In genomic region chr5:139877129-139877597, GRCh38 we compare ENCODE assay signal across 22 cellular contexts.
DNase-seq lines count a peak whose midpoint lies in the region; ATAC-seq, FAIRE-seq and TF ChIP-seq lines count a peak whose summit lies in the region.
"Had no signal": no experiment of that assay in that cellular context is flagged by ENCODE, and none has a peak within 500 bp of the region (broad histone marks: within the 10 kb centered on the region; RNA-seq: fewer than 3 reads in every experiment).

No MANE protein-coding gene starts in this region.

- H3K27ac ChIP-seq in HCT116 (ENCODE audit: low read depth, low read length): peak overlapping the region; percentile 58
- H3K27ac ChIP-seq in keratinocyte (ENCODE audit: control insufficient read depth, insufficient read depth, low read length): peak overlapping the region; percentile 95
- H3K27ac ChIP-seq: C4-2B, thyroid gland had no signal

- H3K9me2 ChIP-seq in HCT116 (ENCODE audit: insufficient read depth): no peaks in the 10 kb centered on the region

- no peak for DNase-seq in activated CD8-positive, alpha-beta memory T cell treated with anti-CD3 and anti-CD28 coated beads, Interleukin-2, amount 10 ng/mL, durations not matched to agents 7 days and 5 days
- no peak for DNase-seq in activated CD8-positive, alpha-beta memory T cell treated with anti-CD3 and anti-CD28 coated beads for 24 hours
- DNase-seq in HCT116 (ENCODE audit: low read depth, low spot score) (peak; percentile 71), keratinocyte (ENCODE audit: low read depth, low spot score) (peak; percentile 53), foreskin fibroblast (no peak)
- no peak for DNase-seq in activated CD8-positive, alpha-beta T cell treated with anti-CD3 and anti-CD28 coated beads for 36 hours
- DNase-seq: activated CD8-positive, alpha-beta memory T cell treated with anti-CD3 and anti-CD28 coated beads, Interleukin-2, amount 50 U/mL, for 48 hours; activated gamma-delta T cell; aorta; effector CD8-positive, alpha-beta T cell; GF-D8; glutamatergic neuron; GOT3; mucosa of descending colon; NCI-H1105 treated with DMSO at 0.1 percent for 48 hours; NCI-H2081 treated with DMSO at 0.1 percent for 48 hours; stimulated activated naive CD4-positive, alpha-beta T cell; thyroid gland had no signal

- H3K4me3 Mint-ChIP-seq in activated CD8-positive, alpha-beta memory T cell treated with anti-CD3 and anti-CD28 coated beads, Interleukin-2, amount 10 ng/mL, durations not matched to agents 7 days and 5 days: no peak overlapping the region
- no peak overlapping the region for H3K4me3 Mint-ChIP-seq in activated CD8-positive, alpha-beta T cell treated with anti-CD3 and anti-CD28 coated beads for 36 hours

- ATAC-seq in activated CD8-positive, alpha-beta memory T cell treated with anti-CD3 and anti-CD28 coated beads, Interleukin-2, amount 10 ng/mL, durations not matched to agents 7 days and 5 days: peak; percentile 33
- ATAC-seq in HCT116 (peak; percentile 91), HG03457 (IDR thresholded peaks at IDR 0.05; ENCODE audit: unreplicated experiment) (no peak), HG03342 (IDR thresholded peaks at IDR 0.05; ENCODE audit: unreplicated experiment) (no peak)
- peak; percentile 42 for ATAC-seq in activated CD8-positive, alpha-beta T cell treated with anti-CD3 and anti-CD28 coated beads for 36 hours
- ATAC-seq: mucosa of descending colon had no signal

- no peak for TF ChIP-seq RAD21 in HCT116 (IDR thresholded peaks at IDR 0.05; ENCODE audit: low read depth)

- H2AFZ ChIP-seq in HCT116 (ENCODE audit: low read depth, low read length, poor library complexity, severe bottlenecking) (peak overlapping the region; percentile 24), keratinocyte (ENCODE audit: control insufficient read depth, low read length) (peak overlapping the region; percentile 91)

- H3K36me3 Mint-ChIP-seq in activated CD8-positive, alpha-beta memory T cell treated with anti-CD3 and anti-CD28 coated beads, Interleukin-2, amount 10 ng/mL, durations not matched to agents 7 days and 5 days: no peaks in the 10 kb centered on the region
- H3K36me3 Mint-ChIP-seq in activated CD8-positive, alpha-beta T cell treated with anti-CD3 and anti-CD28 coated beads for 36 hours (ENCODE audit: low read depth): no peaks in the 10 kb centered on the region

- H3K9me3 ChIP-seq in HCT116 (ENCODE audit: control insufficient read depth in 1 of 2, insufficient read depth in 1 of 2, low read depth in 1 of 2, low read length in 2 of 2): no peaks in the 10 kb centered on the region
- no peaks in the 10 kb centered on the region for H3K9me3 ChIP-seq in keratinocyte (ENCODE audit: control insufficient read depth, low read depth, low read length)
- H3K9me3 ChIP-seq: mucosa of descending colon, thyroid gland had no signal

- dilution Hi-C loops in keratinocyte (cut with MboI; ENCODE audit: extremely low pct_ligation_motif_present, low sequenced_read_pairs): no loop called here

- no peak overlapping the region for H3K27ac Mint-ChIP-seq in activated CD8-positive, alpha-beta memory T cell treated with anti-CD3 and anti-CD28 coated beads, Interleukin-2, amount 10 ng/mL, durations not matched to agents 7 days and 5 days
- no peak overlapping the region for H3K27ac Mint-ChIP-seq in activated CD8-positive, alpha-beta T cell treated with anti-CD3 and anti-CD28 coated beads for 36 hours
- H3K27ac Mint-ChIP-seq: progenitor cell of endocrine pancreas had no signal

- RAD21 ChIA-PET in HCT116 (lab: Charles Lee; ENCODE audit: low non-redundant PET in 1 of 2, low total read pairs in 2 of 2, uncharacterized antibody in 2 of 2, unreplicated experiment in 2 of 2): no interaction called here

- no peaks in the 10 kb centered on the region for H3K27me3 ChIP-seq in HCT116 (ENCODE audit: insufficient read depth, low read length)
- no peaks in the 10 kb centered on the region for H3K27me3 ChIP-seq in keratinocyte (ENCODE audit: control insufficient read depth, extremely low read depth, insufficient read depth, low read length)
- H3K27me3 ChIP-seq: thyroid gland had no signal

- peak overlapping the region; percentile 75 for H3K4me2 ChIP-seq in HCT116 (ENCODE audit: low read length)
- H3K4me2 ChIP-seq in keratinocyte (ENCODE audit: control insufficient read depth, extremely low read depth, insufficient read depth, low read depth, low read length): peak overlapping the region; percentile 83

- POLR2A ChIA-PET in HCT116 (lab: Charles Lee): no interaction called here
- POLR2A ChIA-PET in activated CD8-positive, alpha-beta T cell treated with anti-CD3 and anti-CD28 coated beads for 36 hours (lab: Charles Lee): no interaction called here

- H3K9ac ChIP-seq in HCT116 (ENCODE audit: low read length) (peak overlapping the region; percentile 46), keratinocyte (ENCODE audit: control insufficient read depth, extremely low read depth, insufficient read depth, low read length) (peak overlapping the region; percentile 69)

- CTCF ChIA-PET in activated CD8-positive, alpha-beta memory T cell treated with anti-CD3 and anti-CD28 coated beads, Interleukin-2, amount 10 ng/mL, durations not matched to agents 7 days and 5 days (lab: Charles Lee): interaction anchor here (1.8 kb wide), 1 partner anchor 92 kb away, joined by 7 read pairs; no protein-coding TSS in a partner anchor
- CTCF ChIA-PET in HCT116 (lab: Charles Lee): interaction anchor here (0.8 kb wide), 1 partner anchor 90 kb away, joined by 3 read pairs; no protein-coding TSS in a partner anchor
- CTCF ChIA-PET in activated CD8-positive, alpha-beta T cell treated with anti-CD3 and anti-CD28 coated beads for 36 hours (lab: Charles Lee): interaction anchor here (1.8 to 2.4 kb wide), 2 partner anchors 90 to 92 kb away, joined by 7 to 10 read pairs; no protein-coding TSS in a partner anchor

- no peaks in the 10 kb centered on the region for H3K9me1 ChIP-seq in keratinocyte (ENCODE audit: control insufficient read depth, extremely low read depth, insufficient read depth, low read length)

- no peaks in the 10 kb centered on the region for H3K9me3 Mint-ChIP-seq in activated CD8-positive, alpha-beta memory T cell treated with anti-CD3 and anti-CD28 coated beads, Interleukin-2, amount 10 ng/mL, durations not matched to agents 7 days and 5 days (ENCODE audit: low read depth)
- H3K9me3 Mint-ChIP-seq in activated CD8-positive, alpha-beta T cell treated with anti-CD3 and anti-CD28 coated beads for 36 hours: no peaks in the 10 kb centered on the region

- H4K20me1 ChIP-seq in HCT116 (ENCODE audit: insufficient read depth): no peaks in the 10 kb centered on the region
- no peaks in the 10 kb centered on the region for H4K20me1 ChIP-seq in keratinocyte (ENCODE audit: control insufficient read depth, extremely low read depth, insufficient read depth, low read length)

- BruUV-seq in HCT116 (replicated peaks; lab: Mats Ljungman, UMichigan): TSS peak; percentile 58

- H3K27me3 Mint-ChIP-seq in activated CD8-positive, alpha-beta memory T cell treated with anti-CD3 and anti-CD28 coated beads, Interleukin-2, amount 10 ng/mL, durations not matched to agents 7 days and 5 days: peaks cover 10% of the 10 kb centered on the region
- H3K27me3 Mint-ChIP-seq in activated CD8-positive, alpha-beta T cell treated with anti-CD3 and anti-CD28 coated beads for 36 hours: peaks cover 6% of the 10 kb centered on the region
- H3K27me3 Mint-ChIP-seq: progenitor cell of endocrine pancreas had no signal

- H3K36me3 ChIP-seq in HCT116 (ENCODE audit: control insufficient read depth in 1 of 2, insufficient read depth in 2 of 2, low read length in 2 of 2) (no peaks in the 10 kb centered on the region), keratinocyte (ENCODE audit: control insufficient read depth in 2 of 2, extremely low read depth in 1 of 2, insufficient read depth in 2 of 2, low read length in 2 of 2) (no peaks in the 10 kb centered on the region)
- H3K36me3 ChIP-seq: thyroid gland had no signal

- H3K79me2 ChIP-seq in HCT116 (ENCODE audit: insufficient read depth, low read length): no peaks in the 10 kb centered on the region
- H3K79me2 ChIP-seq in keratinocyte (ENCODE audit: control insufficient read depth, insufficient read depth, low read length): no peaks in the 10 kb centered on the region

- intact Hi-C loops in HCT116 (cut with micrococcal nuclease): no loop called here
- intact Hi-C loops in activated CD8-positive, alpha-beta T cell treated with anti-CD3 and anti-CD28 coated beads for 36 hours (cut with micrococcal nuclease): no loop called here

- H3K4me1 ChIP-seq in HCT116 (ENCODE audit: control insufficient read depth in 1 of 2, insufficient read depth in 2 of 2, low read length in 2 of 2): peaks cover 20 to 33% of the 10 kb centered on the region in 2 experiments
- H3K4me1 ChIP-seq in keratinocyte (ENCODE audit: control insufficient read depth, extremely low read depth, insufficient read depth, low read length): peaks cover 16% of the 10 kb centered on the region
- H3K4me1 ChIP-seq: thyroid gland had no signal

- no peak for TF ChIP-seq CTCF in HCT116 (IDR thresholded peaks at IDR 0.05 in 2 of 3, conservative IDR thresholded peaks at IDR 0.05 in 1 of 3; ENCODE audit: borderline replicate concordance in 1 of 3, insufficient read depth in 1 of 3, low read depth in 2 of 3, low read length in 2 of 3)
- TF ChIP-seq CTCF in activated CD8-positive, alpha-beta T cell treated with anti-CD3 and anti-CD28 coated beads for 36 hours (IDR thresholded peaks at IDR 0.05): no peak
- TF ChIP-seq CTCF in keratinocyte (optimal IDR thresholded peaks at IDR 0.05 in 1 of 3, IDR thresholded peaks at IDR 0.05 in 1 of 3, conservative IDR thresholded peaks at IDR 0.05 in 1 of 3; ENCODE audit: extremely low read depth in 1 of 3, insufficient read depth in 2 of 3, low read length in 3 of 3): no peak
- no peak for TF ChIP-seq CTCF in foreskin fibroblast (IDR thresholded peaks at IDR 0.05; ENCODE audit: low read depth, low read length)

- H3K4me3 ChIP-seq in HCT116 (replicated peaks in 1 of 2; ENCODE audit: low read depth in 1 of 2, low read length in 2 of 2) (peak overlapping the region; percentile 27 to 30), keratinocyte (ENCODE audit: control insufficient read depth in 2 of 3, extremely low read depth in 1 of 3, insufficient read depth in 2 of 3, low read depth in 1 of 3, low read length in 3 of 3) (peak overlapping the region in 2 of 3 experiments; percentile 13 to 29), foreskin fibroblast (ENCODE audit: low read depth in 1 of 2, low read length in 2 of 2) (no peak overlapping the region)
- H3K4me3 ChIP-seq: mucosa of descending colon, thyroid gland had no signal

- peaks cover 5% of the 10 kb centered on the region for H3K4me1 Mint-ChIP-seq in activated CD8-positive, alpha-beta memory T cell treated with anti-CD3 and anti-CD28 coated beads, Interleukin-2, amount 10 ng/mL, durations not matched to agents 7 days and 5 days
- H3K4me1 Mint-ChIP-seq in activated CD8-positive, alpha-beta T cell treated with anti-CD3 and anti-CD28 coated beads for 36 hours (ENCODE audit: low read depth): no peaks in the 10 kb centered on the region

- FAIRE-seq in keratinocyte (lab: Jason Lieb, UNC): peak; percentile 84

- no peak for TF ChIP-seq POLR2A in HCT116 (IDR thresholded peaks at IDR 0.05; ENCODE audit: borderline replicate concordance, extremely low read depth, insufficient read depth, insufficient read length)

TF ChIP-seq in HCT116, 20 proteins besides CTCF, POLR2A, EP300 and RAD21 (continues in another document):
- TF ChIP-seq SP1 (IDR thresholded peaks at IDR 0.05; ENCODE audit: low read depth) (peak; percentile 75), SIN3A (IDR thresholded peaks at IDR 0.05; ENCODE audit: low read depth) (no peak), CBX3 (IDR thresholded peaks at IDR 0.05; ENCODE audit: low read depth) (no peak)

Comparison
In these comparisons a context has a peak if more than half of its experiments do, and no peak if none do; other contexts are left out.
1. ATAC-seq: peak in activated CD8-positive, alpha-beta memory T cell treated with anti-CD3 and anti-CD28 coated beads, Interleukin-2, amount 10 ng/mL, durations not matched to agents 7 days and 5 days (single experiment), HCT116 (single experiment) and activated CD8-positive, alpha-beta T cell treated with anti-CD3 and anti-CD28 coated beads for 36 hours (single experiment); none in HG03457 (single experiment) and HG03342 (single experiment).
2. DNase-seq: peak in HCT116 (single experiment) and keratinocyte (single experiment); none in activated CD8-positive, alpha-beta memory T cell treated with anti-CD3 and anti-CD28 coated beads, Interleukin-2, amount 10 ng/mL, durations not matched to agents 7 days and 5 days (single experiment), activated CD8-positive, alpha-beta memory T cell treated with anti-CD3 and anti-CD28 coated beads for 24 hours (single experiment), activated CD8-positive, alpha-beta T cell treated with anti-CD3 and anti-CD28 coated beads for 36 hours (single experiment) and foreskin fibroblast (0 of 2).
3. H3K4me3 ChIP-seq: peak in HCT116 (2 of 2) and keratinocyte (2 of 3); none in foreskin fibroblast (0 of 2).